In the genomic region with DNA sequence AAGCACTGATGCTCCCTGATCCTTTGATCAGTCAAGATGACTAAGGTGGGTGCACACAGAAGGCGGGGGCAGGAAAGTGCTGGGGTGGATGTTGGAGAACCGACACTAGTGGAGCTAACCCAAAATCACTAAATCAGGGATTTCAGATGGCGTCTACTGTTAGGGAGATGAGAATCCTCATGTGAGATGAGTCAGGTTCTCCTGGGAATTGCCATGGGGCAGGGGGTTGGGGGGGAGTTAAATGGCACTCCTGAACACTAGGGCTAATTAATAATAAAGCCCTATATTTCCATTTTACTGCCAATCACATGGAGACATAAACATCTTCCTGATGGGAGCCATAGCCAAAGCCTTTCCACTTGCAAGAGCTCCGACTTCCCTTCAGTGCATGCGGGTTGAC, we compare ENCODE assay signal across 33 cellular contexts.
"Had no signal": no experiment of that assay in that cellular context is flagged by ENCODE, and none has a peak within 500 bp of the region (broad histone marks: within the 10 kb centered on the region; RNA-seq: fewer than 3 reads in every experiment).

No MANE protein-coding gene starts in this region.

- H3K27ac ChIP-seq: adrenal gland, ascending aorta, body of pancreas, brain microvascular endothelial cell, breast epithelium, cardiac muscle cell had no signal

- H3K36me3 ChIP-seq: adrenal gland, ascending aorta, brain microvascular endothelial cell, breast epithelium, cardiac muscle cell had no signal

- H3K4me3 ChIP-seq: adrenal gland, ascending aorta, body of pancreas, breast epithelium, cardiac muscle cell had no signal

- ATAC-seq: activated naive CD4-positive, alpha-beta T cell treated with anti-CD3 and anti-CD28 coated beads, Interleukin-2, amount 50 U/mL, for 72 hours; activated naive CD8-positive, alpha-beta T cell treated with anti-CD3 and anti-CD28 coated beads, Interleukin-2, amount 50 U/mL, for 24 hours; activated T-cell treated with anti-CD3 and anti-CD28 coated beads, Interleukin-2, amount 50 U/mL, for 4 hours; activated T-cell treated with anti-CD3 and anti-CD28 coated beads, Interleukin-2, amount 50 U/mL, for 72 hours; activated T-helper 17 cell treated with anti-CD3 and anti-CD28 coated beads, Interleukin-2, amount 50 U/mL, for 72 hours; body of pancreas had no signal

- DNase-seq: activated effector memory CD4-positive, alpha-beta T cell treated with anti-CD3 and anti-CD28 coated beads, Interleukin-2, amount 50 U/mL, for 16 hours; activated effector memory CD4-positive, alpha-beta T cell treated with Interleukin-2 at 50 U/mL for 16 hours; activated gamma-delta T cell; activated gamma-delta T cell treated with Interleukin-2 at 50 U/mL for 16 hours; activated naive CD4-positive, alpha-beta T cell; activated naive CD4-positive, alpha-beta T cell treated with anti-CD3 and anti-CD28 coated beads for 36 hours; activated naive CD4-positive, alpha-beta T cell treated with anti-CD3 and anti-CD28 coated beads, Interleukin-2, amount 10 ng/mL, durations not matched to agents 7 days and 5 days; activated naive CD4-positive, alpha-beta T cell treated with anti-CD3 and anti-CD28 coated beads, Interleukin-2, amount 50 U/mL, for 16 hours; activated naive CD4-positive, alpha-beta T cell treated with Interleukin-2 at 50 U/mL for 16 hours; activated naive CD8-positive, alpha-beta T cell treated with anti-CD3 and anti-CD28 coated beads for 36 hours; activated naive CD8-positive, alpha-beta T cell treated with anti-CD3 and anti-CD28 coated beads, Interleukin-2, amount 10 ng/mL, durations not matched to agents 7 days and 5 days; activated naive CD8-positive, alpha-beta T cell treated with anti-CD3 and anti-CD28 coated beads, Interleukin-2, amount 50 U/mL, for 24 hours; activated T-cell treated with anti-CD3 and anti-CD28 coated beads for 4 hours; activated T-cell treated with anti-CD3 and anti-CD28 coated beads, Interleukin-2, amount 50 U/mL, for 1 hour; activated T-cell treated with anti-CD3 and anti-CD28 coated beads, Interleukin-2, amount 50 U/mL, for 24 hours; activated T-cell treated with anti-CD3 and anti-CD28 coated beads, Interleukin-2, amount 50 U/mL, for 4 hours; activated T-cell treated with anti-CD3 and anti-CD28 coated beads, Interleukin-2, amount 50 U/mL, for 48 hours; activated T-cell treated with anti-CD3 and anti-CD28 coated beads, Interleukin-2, amount 50 U/mL, for 72 hours; adrenal gland; amniotic stem cell; amygdala; anterior cingulate cortex; aorta; body of pancreas; brain microvascular endothelial cell; caudate nucleus; central memory CD4-positive, alpha-beta T cell; cerebellar nuclear complex had no signal

- H3K9me3 ChIP-seq: adrenal gland, ascending aorta, body of pancreas had no signal

- H3K27me3 ChIP-seq: adrenal gland, ascending aorta, body of pancreas, brain microvascular endothelial cell, breast epithelium, cardiac muscle cell had no signal

- H3K4me1 ChIP-seq: adrenal gland, ascending aorta, body of pancreas, breast epithelium had no signal
